11 cellular contexts compared by ENCODE assay signal in genomic region chr12:103742349-103742784, GRCh38.
DNase-seq lines count a peak whose midpoint lies in the region; ATAC-seq and TF ChIP-seq lines count a peak whose summit lies in the region.
"Had no signal": no experiment of that assay in that cellular context is flagged by ENCODE, and none has a peak within 500 bp of the region (broad histone marks: within the 10 kb centered on the region; RNA-seq: fewer than 3 reads in every experiment).

No MANE protein-coding gene starts in this region.

- no peaks in the 10 kb centered on the region for H3K4me1 Mint-ChIP-seq in activated T-cell treated with anti-CD3 and anti-CD28 coated beads, Interleukin-2, amount 50 U/mL, for 24 hours (ENCODE audit: low read depth)

- no peaks in the 10 kb centered on the region for H3K36me3 ChIP-seq in endocrine pancreas (ENCODE audit: control insufficient read depth, insufficient read depth, low read length)

- ATAC-seq in sciatic nerve (peak; percentile 34), HG03342 (IDR thresholded peaks at IDR 0.05; ENCODE audit: unreplicated experiment) (no peak)

- no peaks in the 10 kb centered on the region for H3K9me3 ChIP-seq in endocrine pancreas (ENCODE audit: control insufficient read depth, low read length)

- TF ChIP-seq CTCF in HFF-Myc (IDR thresholded peaks at IDR 0.05; ENCODE audit: low read depth, low read length, missing control alignments): no peak

- no peak overlapping the region for H3K27ac Mint-ChIP-seq in activated T-cell treated with anti-CD3 and anti-CD28 coated beads, Interleukin-2, amount 50 U/mL, for 24 hours
- H3K27ac Mint-ChIP-seq: type B pancreatic cell had no signal

- DNase-seq in HFF-Myc (ENCODE audit: extremely low read depth, low read depth): peak; percentile 39
- DNase-seq in NCI-H510A treated with DMSO at 0.1 percent for 48 hours (lab: John Stamatoyannopoulos, UW): peak; percentile 47
- no peak for DNase-seq in sciatic nerve (ENCODE audit: low spot score)
- no peak for DNase-seq in islet precursor cell
- DNase-seq in activated T-cell treated with anti-CD3 and anti-CD28 coated beads, Interleukin-2, amount 50 U/mL, for 24 hours: no peak
- no peak for DNase-seq in activated naive CD4-positive, alpha-beta T cell (lab: John Stamatoyannopoulos, UW)
- DNase-seq: OCI-M1 had no signal

- no peak overlapping the region for H3K4me3 Mint-ChIP-seq in activated T-cell treated with anti-CD3 and anti-CD28 coated beads, Interleukin-2, amount 50 U/mL, for 24 hours
- H3K4me3 Mint-ChIP-seq: type B pancreatic cell had no signal

- intact Hi-C loops in sciatic nerve (cut with DNase I): no loop called here

- no peaks in the 10 kb centered on the region for H3K27me3 ChIP-seq in endocrine pancreas (ENCODE audit: control insufficient read depth, insufficient read depth, low read length)

- no peaks in the 10 kb centered on the region for H3K36me3 Mint-ChIP-seq in activated T-cell treated with anti-CD3 and anti-CD28 coated beads, Interleukin-2, amount 50 U/mL, for 24 hours (ENCODE audit: low read depth)
- H3K36me3 Mint-ChIP-seq: type B pancreatic cell had no signal

- no peaks in the 10 kb centered on the region for H3K9me3 Mint-ChIP-seq in activated T-cell treated with anti-CD3 and anti-CD28 coated beads, Interleukin-2, amount 50 U/mL, for 24 hours
- H3K9me3 Mint-ChIP-seq: type B pancreatic cell had no signal

- H3K9ac ChIP-seq in endocrine pancreas (ENCODE audit: control insufficient read depth, insufficient read depth, low read length): no peak overlapping the region

- peaks cover 10% of the 10 kb centered on the region for H3K27me3 Mint-ChIP-seq in activated T-cell treated with anti-CD3 and anti-CD28 coated beads, Interleukin-2, amount 50 U/mL, for 24 hours

- H3K4me3 ChIP-seq in HFF-Myc (replicated peaks; ENCODE audit: low read depth, low read length) (no peak overlapping the region), endocrine pancreas (ENCODE audit: control insufficient read depth, insufficient read depth, low read length) (peak overlapping the region; percentile 58)
- H3K4me3 ChIP-seq: lung had no signal

- H3K4me1 ChIP-seq in endocrine pancreas (ENCODE audit: control insufficient read depth, insufficient read depth, low read length): no peaks in the 10 kb centered on the region

Comparison
In these comparisons a context has a peak if more than half of its experiments do, and no peak if none do; other contexts are left out.
1. DNase-seq: peak in HFF-Myc (single experiment) and NCI-H510A treated with DMSO at 0.1 percent for 48 hours (single experiment); none in sciatic nerve (single experiment), islet precursor cell (single experiment), activated T-cell treated with anti-CD3 and anti-CD28 coated beads, Interleukin-2, amount 50 U/mL, for 24 hours (single experiment) and activated naive CD4-positive, alpha-beta T cell (0 of 4).